In genomic region chr5:128276537-128277216, GRCh38 we compare ENCODE assay signal across 20 cellular contexts.
DNase-seq lines count a peak whose midpoint lies in the region; ATAC-seq, FAIRE-seq and TF ChIP-seq lines count a peak whose summit lies in the region.
"Had no signal": no experiment of that assay in that cellular context is flagged by ENCODE, and none has a peak within 500 bp of the region (broad histone marks: within the 10 kb centered on the region; RNA-seq: fewer than 3 reads in every experiment).

No MANE protein-coding gene starts in this region.

- no peak overlapping the region for H3K27ac ChIP-seq in endothelial cell of umbilical vein (ENCODE audit: insufficient read depth, low read depth, low read length)
- H3K27ac ChIP-seq: dorsolateral prefrontal cortex, KMS-11, SJCRH30 had no signal

- no peaks in the 10 kb centered on the region for H3K27me3 ChIP-seq in endothelial cell of umbilical vein (ENCODE audit: control insufficient read depth in 2 of 2, insufficient read depth in 2 of 2, low read length in 2 of 2)
- H3K27me3 ChIP-seq: dorsolateral prefrontal cortex, SJCRH30 had no signal

- POLR2A ChIA-PET in endothelial cell of umbilical vein (lab: Charles Lee): no interaction called here

- no peaks in the 10 kb centered on the region for H3K9me3 ChIP-seq in endothelial cell of umbilical vein (replicated peaks; ENCODE audit: control insufficient read depth, insufficient read depth, low read length)
- H3K9me3 ChIP-seq: SJCRH30 had no signal

- no peak overlapping the region for H3K9ac ChIP-seq in endothelial cell of umbilical vein (replicated peaks; ENCODE audit: extremely low read depth, insufficient read depth, low read length)
- H3K9ac ChIP-seq: KMS-11 had no signal

- TF ChIP-seq CTCF in endothelial cell of umbilical vein (IDR thresholded peaks at IDR 0.05; ENCODE audit: extremely low read depth in 1 of 2, insufficient read depth in 1 of 2, low read depth in 1 of 2, low read length in 2 of 2): no peak

- TF ChIP-seq POLR2A in endothelial cell of umbilical vein (IDR thresholded peaks at IDR 0.05; ENCODE audit: low read depth, low read length): no peak
- no peak for TF ChIP-seq POLR2A in GM12891 (IDR thresholded peaks at IDR 0.05; ENCODE audit: low read depth, low read length)

- dilution Hi-C loops in endothelial cell of umbilical vein (cut with MboI; ENCODE audit: extremely low pct_ligation_motif_present, low sequenced_read_pairs): no loop called here

- H4K20me1 ChIP-seq in endothelial cell of umbilical vein (replicated peaks; ENCODE audit: control insufficient read depth, extremely low read depth, insufficient read depth, low read length): no peaks in the 10 kb centered on the region

- H3K4me2 ChIP-seq in endothelial cell of umbilical vein (ENCODE audit: insufficient read depth, low read length): no peak overlapping the region
- H3K4me2 ChIP-seq: KMS-11 had no signal

- BruUV-seq in endothelial cell of umbilical vein (replicated peaks; lab: Mats Ljungman, UMichigan): no TSS peak

- no peaks in the 10 kb centered on the region for H3K4me1 ChIP-seq in endothelial cell of umbilical vein (ENCODE audit: control insufficient read depth, extremely low read depth, insufficient read depth, low read length)
- H3K4me1 ChIP-seq: SJCRH30 had no signal

- H3K9me1 ChIP-seq in endothelial cell of umbilical vein (replicated peaks; ENCODE audit: control insufficient read depth, extremely low read depth, insufficient read depth, low read length): no peaks in the 10 kb centered on the region

- peak overlapping the region; percentile 8 for H2AFZ ChIP-seq in endothelial cell of umbilical vein (ENCODE audit: low read depth, low read length)

- H3K79me2 ChIP-seq in endothelial cell of umbilical vein (ENCODE audit: control insufficient read depth, insufficient read depth, low read length): no peaks in the 10 kb centered on the region

- H3K4me3 ChIP-seq in endothelial cell of umbilical vein (replicated peaks in 1 of 3; ENCODE audit: insufficient read depth in 1 of 3, low read depth in 1 of 3, low read length in 3 of 3): no peak overlapping the region
- H3K4me3 ChIP-seq: dorsolateral prefrontal cortex, SJCRH30 had no signal

- ATAC-seq in HG03025 (IDR thresholded peaks at IDR 0.05; ENCODE audit: low FRiP score, unreplicated experiment): no peak
- ATAC-seq in HG03565 (IDR thresholded peaks at IDR 0.05; ENCODE audit: unreplicated experiment): no peak
- ATAC-seq: activated CD8-positive, alpha-beta T cell treated with anti-CD3 and anti-CD28 coated beads for 36 hours; activated T-cell treated with anti-CD3 and anti-CD28 coated beads, Interleukin-2, amount 50 U/mL, for 4 hours; right cardiac atrium; stimulated activated effector memory CD8-positive, alpha-beta T cell treated with anti-CD3 and anti-CD28 coated beads, Interleukin-12 subunit alpha, Interleukin-12 subunit beta, amount 100 ng/mL, for 72 hours; WTC11 had no signal

- no peaks in the 10 kb centered on the region for H3K36me3 ChIP-seq in endothelial cell of umbilical vein (ENCODE audit: control insufficient read depth in 2 of 2, extremely low read depth in 1 of 2, insufficient read depth in 2 of 2, low read length in 2 of 2)

- intact Hi-C loops in endothelial cell of umbilical vein (cut with micrococcal nuclease): no loop called here

- FAIRE-seq in endothelial cell of umbilical vein (lab: Jason Lieb, UNC): no peak
- no peak for FAIRE-seq in GM12891 (lab: Jason Lieb, UNC)

- DNase-seq in HCEC 1CT (peak; percentile 72), RPMI7951 (ENCODE audit: low read depth) (peak; percentile 5), endothelial cell of umbilical vein (ENCODE audit: low read depth, low spot score) (peak; percentile 16), myocyte (ENCODE audit: low read depth) (peak; percentile 58), GM12891 (ENCODE audit: insufficient read length, low spot score) (no peak), amniotic stem cell (lab: John Stamatoyannopoulos, UW) (no peak)
- DNase-seq: activated CD8-positive, alpha-beta T cell treated with anti-CD3 and anti-CD28 coated beads for 36 hours; activated T-cell treated with anti-CD3 and anti-CD28 coated beads, Interleukin-2, amount 50 U/mL, for 4 hours; dorsolateral prefrontal cortex; H9; NCI-H1092 treated with DMSO at 0.1 percent for 48 hours; NCI-H526; nucleus accumbens; right cardiac atrium; SJCRH30 had no signal

- CTCF ChIA-PET in endothelial cell of umbilical vein (lab: Charles Lee): no interaction called here

TF ChIP-seq in endothelial cell of umbilical vein, 7 proteins besides CTCF, POLR2A, EP300 and RAD21:
- TF ChIP-seq FOS (IDR thresholded peaks at IDR 0.05; ENCODE audit: borderline replicate concordance, insufficient read depth, low read length) (no peak), MAX (IDR thresholded peaks at IDR 0.05; ENCODE audit: insufficient read depth, insufficient read length) (no peak), GATA2 (IDR thresholded peaks at IDR 0.05; ENCODE audit: insufficient read depth, insufficient read length, low read depth, low read length) (no peak), MYC (IDR thresholded peaks at IDR 0.05; ENCODE audit: low read depth, low read length) (no peak), EZH2 (IDR thresholded peaks at IDR 0.05; ENCODE audit: borderline replicate concordance, low read depth, low read length, severe bottlenecking) (no peak), JUN (IDR thresholded peaks at IDR 0.05; ENCODE audit: borderline replicate concordance, insufficient read depth, insufficient read length, low read depth) (no peak), POLR2AphosphoS5 (IDR thresholded peaks at IDR 0.05; ENCODE audit: insufficient read depth, low read depth, low read length) (no peak)

TF ChIP-seq in GM12891, 5 proteins besides CTCF, POLR2A, EP300 and RAD21:
- TF ChIP-seq PAX5 (IDR thresholded peaks at IDR 0.05; ENCODE audit: insufficient read depth, low read length, severe bottlenecking) (no peak), POLR2AphosphoS5 (IDR thresholded peaks at IDR 0.05; ENCODE audit: low read depth, low read length) (no peak), POU2F2 (IDR thresholded peaks at IDR 0.05; ENCODE audit: low read depth, low read length) (no peak), SPI1 (IDR thresholded peaks at IDR 0.05; ENCODE audit: low read depth, low read length) (no peak), TAF1 (IDR thresholded peaks at IDR 0.05; ENCODE audit: low read depth, low read length) (no peak)
TF ChIP-seq in GM12891: peak in this region for 0.

Comparison
In these comparisons a context has a peak if more than half of its experiments do, and no peak if none do; other contexts are left out.
1. DNase-seq: peak in HCEC 1CT (single experiment), RPMI7951 (single experiment), endothelial cell of umbilical vein (single experiment) and myocyte (single experiment); none in GM12891 (single experiment) and amniotic stem cell (single experiment).